In genomic region chr3:12944413-12944812, GRCh38 we compare ENCODE assay signal across 17 cellular contexts.
DNase-seq lines count a peak whose midpoint lies in the region; ATAC-seq and TF ChIP-seq lines count a peak whose summit lies in the region.
"Had no signal": no experiment of that assay in that cellular context is flagged by ENCODE, and none has a peak within 500 bp of the region (broad histone marks: within the 10 kb centered on the region; RNA-seq: fewer than 3 reads in every experiment).

No MANE protein-coding gene starts in this region.

- no peak overlapping the region for H2AFZ ChIP-seq in OCI-LY7 (ENCODE audit: low read length)

- H3K27ac Mint-ChIP-seq in activated CD4-positive, alpha-beta T cell treated with anti-CD3 and anti-CD28 coated beads for 36 hours: no peak overlapping the region
- H3K27ac Mint-ChIP-seq: activated CD4-positive, alpha-beta memory T cell treated with anti-CD3 and anti-CD28 coated beads for 36 hours had no signal

- intact Hi-C loops in Right ventricle myocardium inferior (cut with DNase I) (no loop called here), OCI-LY7 (cut with micrococcal nuclease; ENCODE audit: unreplicated experiment) (no loop called here)
- intact Hi-C loops in activated CD4-positive, alpha-beta T cell treated with anti-CD3 and anti-CD28 coated beads for 36 hours (cut with DNase I, micrococcal nuclease): no loop called here

- H3K4me1 ChIP-seq in right atrium auricular region (peaks cover 0 to 88% of the 10 kb centered on the region in 2 donors), ectodermal cell (ENCODE audit: control insufficient read depth, insufficient read depth, low read length) (peaks cover 23% of the 10 kb centered on the region), mesodermal cell (ENCODE audit: control insufficient read depth, insufficient read depth, low read length, poor library complexity, severe bottlenecking) (peaks cover 10% of the 10 kb centered on the region), tibial nerve (peaks cover 5 to 99% (median 65%) of the 10 kb centered on the region in 4 donors), OCI-LY7 (ENCODE audit: insufficient read depth, low read length, poor library complexity, severe bottlenecking) (no peaks in the 10 kb centered on the region)

- H3K27me3 ChIP-seq in right atrium auricular region (no peaks in the 10 kb centered on the region), ectodermal cell (ENCODE audit: control insufficient read depth, insufficient read depth, low read length, poor library complexity, severe bottlenecking) (no peaks in the 10 kb centered on the region), tibial nerve (no peaks in the 10 kb centered on the region)
- H3K27me3 ChIP-seq: right lobe of liver, upper lobe of right lung had no signal

- H3K9me3 Mint-ChIP-seq in activated CD4-positive, alpha-beta T cell treated with anti-CD3 and anti-CD28 coated beads for 36 hours (ENCODE audit: low read depth): no peaks in the 10 kb centered on the region
- H3K9me3 Mint-ChIP-seq: activated CD4-positive, alpha-beta memory T cell treated with anti-CD3 and anti-CD28 coated beads for 36 hours; CD4-positive, CD25-positive, alpha-beta regulatory T cell; naive thymus-derived CD8-positive, alpha-beta T cell had no signal

- H3K36me3 Mint-ChIP-seq in activated CD4-positive, alpha-beta T cell treated with anti-CD3 and anti-CD28 coated beads for 36 hours (ENCODE audit: low read depth): peaks cover 1% of the 10 kb centered on the region
- H3K36me3 Mint-ChIP-seq: activated CD4-positive, alpha-beta memory T cell treated with anti-CD3 and anti-CD28 coated beads for 36 hours had no signal

- no peak overlapping the region for H3K4me3 ChIP-seq in right atrium auricular region
- no peak overlapping the region for H3K4me3 ChIP-seq in ectodermal cell (ENCODE audit: insufficient read depth, low read depth, low read length)
- H3K4me3 ChIP-seq in mesodermal cell (ENCODE audit: extremely low read depth, insufficient read depth, low read length, poor library complexity, severe bottlenecking): no peak overlapping the region
- no peak overlapping the region for H3K4me3 ChIP-seq in tibial nerve
- H3K4me3 ChIP-seq in OCI-LY7 (ENCODE audit: low read depth, low read length, poor library complexity, severe bottlenecking): no peak overlapping the region
- H3K4me3 ChIP-seq: A549, right lobe of liver, upper lobe of right lung had no signal

- H3K4me3 Mint-ChIP-seq in activated CD4-positive, alpha-beta T cell treated with anti-CD3 and anti-CD28 coated beads for 36 hours: no peak overlapping the region
- H3K4me3 Mint-ChIP-seq: activated CD4-positive, alpha-beta memory T cell treated with anti-CD3 and anti-CD28 coated beads for 36 hours; naive thymus-derived CD8-positive, alpha-beta T cell had no signal

- DNase-seq in Right ventricle myocardium inferior (ENCODE audit: missing footprints) (no peak), right atrium auricular region (ENCODE audit: low spot score) (no peak), tibial nerve (ENCODE audit: low spot score in 2 of 2) (no peak), SW480 (ENCODE audit: low spot score) (no peak), OCI-LY7 (ENCODE audit: low spot score) (no peak)
- no peak for DNase-seq in activated CD4-positive, alpha-beta T cell treated with anti-CD3 and anti-CD28 coated beads for 36 hours
- DNase-seq: activated CD4-positive, alpha-beta memory T cell treated with anti-CD3 and anti-CD28 coated beads for 36 hours; CD4-positive, CD25-positive, alpha-beta regulatory T cell; naive thymus-derived CD8-positive, alpha-beta T cell; NCI-H524; PC-3; stimulated activated CD4-positive, alpha-beta T cell treated with anti-CD3 and anti-CD28 coated beads, Interleukin-2, amount 100 ng/mL, for 48 hours; upper lobe of right lung had no signal

- H3K9me2 ChIP-seq in OCI-LY7 (ENCODE audit: insufficient read depth, low read length): no peaks in the 10 kb centered on the region

- POLR2A ChIA-PET in activated CD4-positive, alpha-beta T cell treated with anti-CD3 and anti-CD28 coated beads for 36 hours (lab: Charles Lee): no interaction called here
- POLR2A ChIA-PET in OCI-LY7 (lab: Charles Lee): no interaction called here

- 66 to 71% methylated on average over 15 of the region's 15 CpGs for WGBS in ectodermal cell, 2 experiments
- WGBS in mesodermal cell (ENCODE audit: insufficient coverage in 2 of 2), 2 experiments: 79 to 84% methylated on average over 11 to 15 of the region's 15 CpGs
- 37 to 41% methylated on average over 14 to 15 of the region's 15 CpGs for WGBS in tibial nerve, 2 donors

- no peak overlapping the region for H3K4me2 ChIP-seq in OCI-LY7 (ENCODE audit: low read length)
- H3K4me2 ChIP-seq: A549 had no signal

- no TSS peak for BruUV-seq in OCI-LY7 (replicated peaks; lab: Mats Ljungman, UMichigan)

- peaks cover 27% of the 10 kb centered on the region for H3K4me1 Mint-ChIP-seq in activated CD4-positive, alpha-beta T cell treated with anti-CD3 and anti-CD28 coated beads for 36 hours

- no peak for TF ChIP-seq POLR2A in tibial nerve (IDR thresholded peaks at IDR 0.05)

- H3K36me3 ChIP-seq in right atrium auricular region (peaks cover 16% of the 10 kb centered on the region), ectodermal cell (ENCODE audit: control insufficient read depth, insufficient read depth, low read length) (no peaks in the 10 kb centered on the region), mesodermal cell (ENCODE audit: control insufficient read depth, insufficient read depth, low read length) (peaks cover 16% of the 10 kb centered on the region), tibial nerve (peaks cover 0 to 24% (median 3%) of the 10 kb centered on the region in 3 donors), OCI-LY7 (ENCODE audit: insufficient read depth, low read length) (0 out of 2 replicates have a peak, but pooled peaks cover 11% of the 10 kb centered on the region)

- peaks cover 14% of the 10 kb centered on the region; the same call in 1 of the 2 replicates for H4K20me1 ChIP-seq in OCI-LY7 (ENCODE audit: insufficient read depth, low read length)

- H3K79me2 ChIP-seq in OCI-LY7 (ENCODE audit: insufficient read depth, low read depth, low read length): peaks cover 5% of the 10 kb centered on the region; the same call in 1 of the 2 replicates

- H3K9me3 ChIP-seq in right atrium auricular region (no peaks in the 10 kb centered on the region), ectodermal cell (ENCODE audit: control insufficient read depth, low read length) (no peaks in the 10 kb centered on the region), mesodermal cell (ENCODE audit: control insufficient read depth, low read length) (no peaks in the 10 kb centered on the region), tibial nerve (no peaks in the 10 kb centered on the region), OCI-LY7 (ENCODE audit: low read length) (no peaks in the 10 kb centered on the region)
- H3K9me3 ChIP-seq: A549, right lobe of liver, upper lobe of right lung had no signal

- H3K27ac ChIP-seq in right atrium auricular region (peak overlapping the region in 1 of 2 donors; percentile 53), ectodermal cell (ENCODE audit: insufficient read depth, low read depth, low read length, poor library complexity, severe bottlenecking) (peak overlapping the region; percentile 56), mesodermal cell (ENCODE audit: low read depth, low read length, severe bottlenecking) (peak overlapping the region; percentile 57), tibial nerve (peak overlapping the region in 3 of 4 donors; percentile 48 to 85 (median 72)), OCI-LY7 (ENCODE audit: low read depth, low read length, poor library complexity, severe bottlenecking) (no peak overlapping the region)
- H3K27ac ChIP-seq: A549, right lobe of liver, upper lobe of right lung had no signal

- peak; percentile 12 for ATAC-seq in Right ventricle myocardium inferior
- ATAC-seq in activated CD4-positive, alpha-beta T cell treated with anti-CD3 and anti-CD28 coated beads for 36 hours: no peak
- ATAC-seq: A549; naive thymus-derived CD8-positive, alpha-beta T cell; PC-3; upper lobe of right lung had no signal

- no peaks in the 10 kb centered on the region for H3K27me3 Mint-ChIP-seq in activated CD4-positive, alpha-beta T cell treated with anti-CD3 and anti-CD28 coated beads for 36 hours
- H3K27me3 Mint-ChIP-seq: activated CD4-positive, alpha-beta memory T cell treated with anti-CD3 and anti-CD28 coated beads for 36 hours; CD4-positive, CD25-positive, alpha-beta regulatory T cell; naive thymus-derived CD8-positive, alpha-beta T cell had no signal

- TF ChIP-seq EP300 in tibial nerve (IDR thresholded peaks at IDR 0.05): no peak

- CTCF ChIA-PET in activated CD4-positive, alpha-beta T cell treated with anti-CD3 and anti-CD28 coated beads for 36 hours (lab: Charles Lee): interaction anchor here (0.6 kb wide), 1 partner anchor 8 kb away, joined by 3 read pairs; no protein-coding TSS in a partner anchor
- CTCF ChIA-PET in OCI-LY7 (lab: Charles Lee; ENCODE audit: unreplicated experiment): no interaction called here

- no peak for TF ChIP-seq CTCF in right atrium auricular region (IDR thresholded peaks at IDR 0.05)
- TF ChIP-seq CTCF in tibial nerve (IDR thresholded peaks at IDR 0.05): no peak
- no peak for TF ChIP-seq CTCF in OCI-LY7 (conservative IDR thresholded peaks at IDR 0.05; ENCODE audit: low read length)
